In the genomic region with DNA sequence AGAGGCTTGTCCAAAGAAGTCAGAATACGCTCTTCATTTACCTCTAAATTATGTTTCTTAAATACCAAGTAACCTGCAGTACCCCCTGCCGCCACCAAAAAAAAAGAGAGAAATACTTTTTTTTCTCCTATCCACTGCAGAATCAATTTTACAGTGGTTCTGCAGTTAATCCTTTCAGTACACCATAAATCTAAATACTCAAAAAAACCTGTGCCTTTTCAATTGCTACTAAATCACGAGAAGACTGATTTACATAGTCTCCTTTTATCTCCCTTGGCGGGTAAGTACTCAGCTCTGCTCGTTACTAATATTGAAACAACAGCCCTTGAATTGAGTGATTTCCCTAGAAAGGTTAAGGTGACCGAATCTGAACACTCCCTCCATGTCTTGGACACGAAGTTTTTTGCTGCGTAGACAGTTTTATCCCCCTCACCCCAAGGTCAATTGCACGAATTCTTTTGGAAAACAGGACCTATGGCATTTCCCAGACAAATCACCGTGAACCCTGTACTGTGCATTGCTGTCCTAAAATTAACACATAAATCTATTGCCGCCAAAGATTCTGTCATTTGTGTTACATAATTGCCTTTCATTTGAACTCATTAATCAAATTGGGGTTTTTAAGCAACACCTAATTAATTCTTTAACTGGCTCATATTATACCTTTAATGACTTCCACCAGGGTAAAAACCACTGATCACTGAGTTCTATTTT, we compare ENCODE assay signal across 7 cellular contexts. TPM values are rescaled to one million over a fixed set of nuclear protein-coding genes. Genes with fewer than 3 reads are reported as not detected.
DNase-seq lines count a peak whose midpoint lies in the region; ATAC-seq and TF ChIP-seq lines count a peak whose summit lies in the region.

No MANE protein-coding gene starts in this region.

- TF ChIP-seq CTCF in mammary epithelial cell (conservative IDR thresholded peaks at IDR 0.05 in 1 of 2, IDR thresholded peaks at IDR 0.05 in 1 of 2; ENCODE audit: extremely low read depth in 1 of 2, insufficient read depth in 1 of 2, low read depth in 1 of 2, low read length in 2 of 2): peak; percentile 28 to 32

- peak; percentile 21 for ATAC-seq in GM18498 (IDR thresholded peaks at IDR 0.05; ENCODE audit: unreplicated experiment)

- peaks cover 58% of the 10 kb centered on the region for H3K79me2 ChIP-seq in mammary epithelial cell (ENCODE audit: insufficient read depth, low read length)

- H3K9ac ChIP-seq in mammary epithelial cell (ENCODE audit: insufficient read depth, low read length): peak overlapping the region; percentile 78

- TSS peak; percentile 72 for BruUV-seq in mammary epithelial cell (replicated peaks; lab: Mats Ljungman, UMichigan)

- H3K4me1 ChIP-seq in HAP-1 (peaks cover 27% of the 10 kb centered on the region), mammary epithelial cell (ENCODE audit: insufficient read depth, low read length) (peaks cover 22% of the 10 kb centered on the region), mononuclear cell (ENCODE audit: insufficient read depth, low read length) (peaks cover 44% of the 10 kb centered on the region)

- no peaks in the 10 kb centered on the region for H3K27me3 ChIP-seq in HAP-1 (ENCODE audit: low read depth)
- H3K27me3 ChIP-seq in mammary epithelial cell (ENCODE audit: insufficient read depth, low read length): no peaks in the 10 kb centered on the region
- no peaks in the 10 kb centered on the region for H3K27me3 ChIP-seq in mononuclear cell (ENCODE audit: insufficient read depth, low read length)

- dilution Hi-C loops in mammary epithelial cell (cut with HindIII; ENCODE audit: low sequenced_read_pairs): loop anchor here (25.0 kb wide), 1 partner anchor 365 kb away; no protein-coding TSS in a partner anchor

- H3K36me3 ChIP-seq in HAP-1 (replicated peaks): peaks cover 25% of the 10 kb centered on the region
- H3K36me3 ChIP-seq in mammary epithelial cell (ENCODE audit: insufficient read depth, low read length): peaks cover 8% of the 10 kb centered on the region

- H3K4me3 ChIP-seq in HAP-1: peak overlapping the region; percentile 81
- H3K4me3 ChIP-seq in mammary epithelial cell (replicated peaks in 1 of 3; ENCODE audit: insufficient read depth in 1 of 3, low read depth in 2 of 3, low read length in 3 of 3): peak overlapping the region in 2 of 3 experiments; percentile 81 to 89
- peak overlapping the region; percentile 97 for H3K4me3 ChIP-seq in mononuclear cell (ENCODE audit: low read length)

- CTCF ChIA-PET in mammary epithelial cell (lab: Charles Lee; ENCODE audit: low non-redundant PET): interaction anchor here (0.6 to 1.0 kb wide), 2 partner anchors 9 to 12 kb away, joined by 3 read pairs; no protein-coding TSS in a partner anchor

- intact Hi-C loops in mammary epithelial cell (cut with micrococcal nuclease): loop anchor here (1.0 to 5.0 kb wide), 4 partner anchors 11 to 165 kb away; partner anchors contain the start of gene TRDMT1

- DNase-seq in HAP-1 (ENCODE audit: low spot score in 2 of 2) (peak; percentile 42 to 73), NOMO-1 treated with DMSO at 0.1 percent for 48 hours (lab: John Stamatoyannopoulos, UW; ENCODE audit: unreplicated experiment) (peak; percentile 54), mammary epithelial cell (no peak), NCI-H128 (lab: John Stamatoyannopoulos, UW; ENCODE audit: unreplicated experiment) (no peak), NCI-H526 (lab: John Stamatoyannopoulos, UW) (no peak)

- no peaks in the 10 kb centered on the region for H4K20me1 ChIP-seq in mammary epithelial cell (ENCODE audit: insufficient read depth, low read length)

- peak overlapping the region; percentile 84 for H3K27ac ChIP-seq in mammary epithelial cell (ENCODE audit: insufficient read depth, low read depth, low read length)

- WGBS in mammary epithelial cell (ENCODE audit: low coverage, missing lambda C conversion rate): 22% methylated on average over 10 of the region's 11 CpGs

- H3K4me2 ChIP-seq in mammary epithelial cell (ENCODE audit: insufficient read depth, low read depth, low read length): peak overlapping the region; percentile 90

- in situ Hi-C loops in HAP-1 (cut with MboI; ENCODE audit: low sequenced_read_pairs): no loop called here
- in situ Hi-C loops in mammary epithelial cell (cut with MboI; ENCODE audit: low sequenced_read_pairs in 2 of 2): no loop called here

- 0 out of 2 replicates have a peak, but pooled peaks cover 2% of the 10 kb centered on the region for H3K9me3 ChIP-seq in HAP-1
- H3K9me3 ChIP-seq in mammary epithelial cell (replicated peaks; ENCODE audit: insufficient read depth, low read length): no peaks in the 10 kb centered on the region
- H3K9me3 ChIP-seq in mononuclear cell (ENCODE audit: low read depth, low read length): no peaks in the 10 kb centered on the region

- H2AFZ ChIP-seq in mammary epithelial cell (ENCODE audit: low read depth, low read length): peak overlapping the region; percentile 45

RNA-seq across cellular contexts. Expression of gene VIM, which starts 0.5 kb away (rescaled TPM):
- total RNA-seq in mammary epithelial cell (1,000 to 10,000 TPM; 1,327 to 1,978 TPM), mononuclear cell (2,761 TPM)
- polyA plus RNA-seq in mammary epithelial cell: 1,682 TPM
- 2,334 TPM for polyA minus RNA-seq in mammary epithelial cell

RNA-seq across cellular contexts. Expression of gene TRDMT1, which starts 26.1 kb away (rescaled TPM):
- total RNA-seq in mammary epithelial cell: 1 to 10 TPM; 3.5 to 6.2 TPM
- polyA plus RNA-seq in mammary epithelial cell: 2.4 TPM
- 0.26 TPM for polyA minus RNA-seq in mammary epithelial cell
- total RNA-seq in mononuclear cell: 24.5 TPM

Comparison
In these comparisons a context has a peak if more than half of its experiments do, and no peak if none do; other contexts are left out.
1. DNase-seq: peak in HAP-1 (2 of 2) and NOMO-1 treated with DMSO at 0.1 percent for 48 hours (single experiment); none in mammary epithelial cell (single experiment), NCI-H128 (single experiment) and NCI-H526 (0 of 2).
2. Peak in every context shown above with its lines, with median percentiles within 50 percentile points of each other: H3K4me3 ChIP-seq.